In the genomic region with DNA sequence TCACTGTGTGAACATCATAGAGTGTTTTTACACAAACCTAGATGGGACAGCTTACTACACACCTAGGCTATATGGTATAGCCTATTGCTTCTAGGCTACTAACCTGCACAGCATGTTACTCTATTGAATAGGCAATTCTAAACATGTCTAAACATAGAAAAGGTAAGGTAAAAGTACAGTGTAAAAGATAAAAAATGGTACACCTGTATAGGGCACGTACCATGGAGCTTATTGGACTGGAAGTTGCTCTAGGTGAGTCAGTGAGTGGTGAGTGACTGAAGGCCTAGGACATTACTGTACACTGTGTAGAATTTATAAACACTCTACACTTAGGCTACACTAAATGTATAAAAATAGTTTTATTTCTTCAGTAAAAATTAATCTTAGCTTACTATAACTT, we compare ENCODE assay signal across 31 cellular contexts.
"Had no signal": no experiment of that assay in that cellular context is flagged by ENCODE, and none has a peak within 500 bp of the region (broad histone marks: within the 10 kb centered on the region; RNA-seq: fewer than 3 reads in every experiment).

No MANE protein-coding gene starts in this region.

- H3K27ac ChIP-seq: adrenal gland, body of pancreas, coronary artery, dorsolateral prefrontal cortex, esophagus squamous epithelium, WERI-Rb-1 had no signal

- H3K9me3 ChIP-seq: adrenal gland, body of pancreas, esophagus squamous epithelium had no signal

- H3K4me1 Mint-ChIP-seq: activated B cell treated with CpG ODN at 0.5 μM for 24 hours; activated naive CD4-positive, alpha-beta T cell treated with anti-CD3 and anti-CD28 coated beads, Interleukin-2, amount 50 U/mL, for 24 hours; activated naive CD8-positive, alpha-beta T cell treated with anti-CD3 and anti-CD28 coated beads for 36 hours; activated naive CD8-positive, alpha-beta T cell treated with anti-CD3 and anti-CD28 coated beads, Interleukin-2, amount 50 U/mL, for 24 hours; activated T-helper 17 cell treated with anti-CD3 and anti-CD28 coated beads, Interleukin-2, amount 50 U/mL, for 72 hours; central memory CD8-positive, alpha-beta T cell; T-helper 17 cell had no signal

- DNase-seq: activated B cell treated with CpG ODN at 0.5 μM for 24 hours; activated CD4-positive, alpha-beta T cell treated with anti-CD3 and anti-CD28 coated beads for 48 hours; activated CD4-positive, alpha-beta T cell treated with anti-CD3 and anti-CD28 coated beads, Interleukin-2, amount 50 U/mL, for 1 hour; activated CD4-positive, alpha-beta T cell treated with anti-CD3 and anti-CD28 coated beads, Interleukin-2, amount 50 U/mL, for 48 hours; activated CD8-positive, alpha-beta memory T cell treated with anti-CD3 and anti-CD28 coated beads for 24 hours; activated CD8-positive, alpha-beta T cell treated with anti-CD3 and anti-CD28 coated beads for 36 hours; activated effector memory CD4-positive, alpha-beta T cell treated with anti-CD3 and anti-CD28 coated beads, Interleukin-2, amount 50 U/mL, for 16 hours; activated naive CD4-positive, alpha-beta T cell treated with anti-CD3 and anti-CD28 coated beads for 36 hours; activated naive CD8-positive, alpha-beta T cell treated with anti-CD3 and anti-CD28 coated beads for 36 hours; activated naive CD8-positive, alpha-beta T cell treated with anti-CD3 and anti-CD28 coated beads, Interleukin-2, amount 50 U/mL, for 24 hours; activated T-cell treated with anti-CD3 and anti-CD28 coated beads, Interleukin-2, amount 50 U/mL, for 4 hours; adrenal gland; amygdala; aorta; body of pancreas; dorsolateral prefrontal cortex; effector memory CD4-positive, alpha-beta T cell; endodermal cell; esophagus squamous epithelium; head of caudate nucleus; T-helper 1 cell; T-helper 17 cell; T1000; WERI-Rb-1 had no signal

- H3K36me3 Mint-ChIP-seq: activated naive CD4-positive, alpha-beta T cell treated with anti-CD3 and anti-CD28 coated beads, Interleukin-2, amount 50 U/mL, for 24 hours; activated naive CD8-positive, alpha-beta T cell treated with anti-CD3 and anti-CD28 coated beads for 36 hours had no signal

- H3K4me3 ChIP-seq: adrenal gland, body of pancreas, coronary artery, dorsolateral prefrontal cortex, esophagus squamous epithelium had no signal

- H3K27me3 Mint-ChIP-seq: activated B cell treated with CpG ODN at 0.5 μM for 24 hours; activated CD8-positive, alpha-beta T cell treated with anti-CD3 and anti-CD28 coated beads for 36 hours; activated naive CD4-positive, alpha-beta T cell treated with anti-CD3 and anti-CD28 coated beads, Interleukin-2, amount 50 U/mL, for 24 hours; activated naive CD8-positive, alpha-beta T cell treated with anti-CD3 and anti-CD28 coated beads for 36 hours; activated naive CD8-positive, alpha-beta T cell treated with anti-CD3 and anti-CD28 coated beads, Interleukin-2, amount 50 U/mL, for 24 hours; central memory CD8-positive, alpha-beta T cell; dendritic cell treated with granulocyte-macrophage colony-stimulating factor and Interleukin-4, amounts not matched to agents 40 ng/mL and 50 ng/mL, for 4 days; T-helper 17 cell had no signal

- H3K4me1 ChIP-seq: adrenal gland, body of pancreas, esophagus squamous epithelium had no signal

- H3K27ac Mint-ChIP-seq: activated B cell treated with CpG ODN at 0.5 μM for 24 hours; activated CD8-positive, alpha-beta T cell treated with anti-CD3 and anti-CD28 coated beads for 36 hours; activated naive CD4-positive, alpha-beta T cell treated with anti-CD3 and anti-CD28 coated beads for 36 hours; activated naive CD4-positive, alpha-beta T cell treated with anti-CD3 and anti-CD28 coated beads, Interleukin-2, amount 50 U/mL, for 24 hours; activated naive CD8-positive, alpha-beta T cell treated with anti-CD3 and anti-CD28 coated beads for 36 hours; activated naive CD8-positive, alpha-beta T cell treated with anti-CD3 and anti-CD28 coated beads, Interleukin-2, amount 50 U/mL, for 24 hours; activated T-helper 17 cell treated with anti-CD3 and anti-CD28 coated beads, Interleukin-2, amount 50 U/mL, for 72 hours; dendritic cell treated with granulocyte-macrophage colony-stimulating factor and Interleukin-4, amounts not matched to agents 40 ng/mL and 50 ng/mL, for 4 days; endodermal cell; T-helper 17 cell; T-helper 2 cell treated with Interferon-gamma antibody and Interleukin-4, amounts not matched to agents 5 μg/mL and 100 μg/mL, for 36 hours had no signal

- ATAC-seq: activated CD4-positive, CD25-positive, alpha-beta regulatory T cell treated with anti-CD3 and anti-CD28 coated beads, Interleukin-2, amount 50 U/mL, for 24 hours; activated CD8-positive, alpha-beta T cell treated with anti-CD3 and anti-CD28 coated beads for 36 hours; activated naive CD8-positive, alpha-beta T cell treated with anti-CD3 and anti-CD28 coated beads, Interleukin-2, amount 50 U/mL, for 24 hours; activated T-cell treated with anti-CD3 and anti-CD28 coated beads, Interleukin-2, amount 50 U/mL, for 4 hours; activated T-helper 17 cell treated with anti-CD3 and anti-CD28 coated beads, Interleukin-2, amount 50 U/mL, for 72 hours; body of pancreas; T-helper 17 cell had no signal

- H3K4me3 Mint-ChIP-seq: activated B cell treated with CpG ODN at 0.5 μM for 24 hours; activated CD8-positive, alpha-beta T cell treated with anti-CD3 and anti-CD28 coated beads for 36 hours; activated naive CD4-positive, alpha-beta T cell treated with anti-CD3 and anti-CD28 coated beads for 36 hours; activated naive CD4-positive, alpha-beta T cell treated with anti-CD3 and anti-CD28 coated beads, Interleukin-2, amount 50 U/mL, for 24 hours; activated naive CD8-positive, alpha-beta T cell treated with anti-CD3 and anti-CD28 coated beads for 36 hours; activated naive CD8-positive, alpha-beta T cell treated with anti-CD3 and anti-CD28 coated beads, Interleukin-2, amount 50 U/mL, for 24 hours; activated T-cell treated with anti-CD3 and anti-CD28 coated beads, Interleukin-2, amount 50 U/mL, for 4 hours; activated T-helper 17 cell treated with anti-CD3 and anti-CD28 coated beads, Interleukin-2, amount 50 U/mL, for 72 hours; central memory CD8-positive, alpha-beta T cell; dendritic cell treated with granulocyte-macrophage colony-stimulating factor and Interleukin-4, amounts not matched to agents 40 ng/mL and 50 ng/mL, for 4 days; endodermal cell; T-helper 17 cell; T-helper 2 cell treated with Interferon-gamma antibody and Interleukin-4, amounts not matched to agents 5 μg/mL and 100 μg/mL, for 36 hours had no signal

- H3K9me3 Mint-ChIP-seq: activated B cell treated with CpG ODN at 0.5 μM for 24 hours; activated CD8-positive, alpha-beta T cell treated with anti-CD3 and anti-CD28 coated beads for 36 hours; activated naive CD4-positive, alpha-beta T cell treated with anti-CD3 and anti-CD28 coated beads for 36 hours; activated naive CD4-positive, alpha-beta T cell treated with anti-CD3 and anti-CD28 coated beads, Interleukin-2, amount 50 U/mL, for 24 hours; activated naive CD8-positive, alpha-beta T cell treated with anti-CD3 and anti-CD28 coated beads for 36 hours; activated naive CD8-positive, alpha-beta T cell treated with anti-CD3 and anti-CD28 coated beads, Interleukin-2, amount 50 U/mL, for 24 hours; activated T-cell treated with anti-CD3 and anti-CD28 coated beads, Interleukin-2, amount 50 U/mL, for 4 hours; activated T-helper 17 cell treated with anti-CD3 and anti-CD28 coated beads, Interleukin-2, amount 50 U/mL, for 72 hours; central memory CD8-positive, alpha-beta T cell; dendritic cell treated with granulocyte-macrophage colony-stimulating factor and Interleukin-4, amounts not matched to agents 40 ng/mL and 50 ng/mL, for 4 days; endodermal cell; T-helper 2 cell treated with Interferon-gamma antibody and Interleukin-4, amounts not matched to agents 5 μg/mL and 100 μg/mL, for 36 hours had no signal

- H3K27me3 ChIP-seq: adrenal gland, body of pancreas, dorsolateral prefrontal cortex, esophagus squamous epithelium had no signal

- H3K36me3 ChIP-seq: adrenal gland, esophagus squamous epithelium, WERI-Rb-1 had no signal
